In the genomic region with DNA sequence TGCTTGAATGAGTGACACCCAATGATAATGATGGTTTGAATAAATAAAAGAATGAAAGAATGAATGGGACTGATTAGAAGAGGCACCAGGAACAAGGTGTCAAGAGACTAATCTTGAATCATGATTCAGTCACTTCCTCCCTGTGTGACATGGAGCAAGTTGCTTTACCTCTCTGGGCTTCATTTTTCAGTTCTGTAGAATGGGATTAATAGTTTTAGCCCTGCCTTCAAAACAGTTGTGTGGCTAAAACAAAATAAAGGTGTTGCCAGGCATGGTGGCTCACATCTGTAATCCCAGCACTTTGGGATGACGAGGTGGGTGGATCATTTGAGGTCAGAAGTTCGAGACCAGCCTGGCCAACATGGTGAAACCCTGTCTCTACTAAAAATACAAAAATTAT, we compare ENCODE assay signal across 9 cellular contexts. TPM values are rescaled to one million over a fixed set of nuclear protein-coding genes. Genes with fewer than 3 reads are reported as not detected.
"Had no signal": no experiment of that assay in that cellular context is flagged by ENCODE, and none has a peak within 500 bp of the region (broad histone marks: within the 10 kb centered on the region; RNA-seq: fewer than 3 reads in every experiment).

No MANE protein-coding gene starts in this region.

- H3K4me3 ChIP-seq: GM23338 had no signal

- H3K4me3 Mint-ChIP-seq: GM23338, H9 had no signal

- H3K27ac Mint-ChIP-seq: GM23338, H9 had no signal

- H2AFZ ChIP-seq: GM23338 had no signal

- H3K4me2 ChIP-seq: GM23338 had no signal

- ATAC-seq: GM23338 had no signal

- DNase-seq: H9, HCEC 1CT, IMR-90, KBM-7 had no signal

- FAIRE-seq: H1, H54, HTR-8/SVneo had no signal

- H3K9me3 Mint-ChIP-seq: GM23338, H9 had no signal

RNA-seq across cellular contexts. Expression of gene MYL10, which starts 37.6 kb away (rescaled TPM):
- total RNA-seq: GM23338, H1, HT-29, IMR-90 had no signal
- polyA plus RNA-seq: IMR-90 had no signal
